In genomic region chr19:35718345-35719041, GRCh38 we compare ENCODE assay signal across 8 cellular contexts. TPM values are rescaled to one million over a fixed set of nuclear protein-coding genes. Genes with fewer than 3 reads are reported as not detected.
DNase-seq lines count a peak whose midpoint lies in the region; ATAC-seq and TF ChIP-seq lines count a peak whose summit lies in the region.

No MANE protein-coding gene starts in this region.

- H3K4me1 ChIP-seq in effector memory CD4-positive, alpha-beta T cell (ENCODE audit: control insufficient read depth, insufficient read depth, low read length, poor library complexity, severe bottlenecking), result peaks cover 30% of the 10 kb centered on the region
- H3K4me1 ChIP-seq in mucosa of rectum (ENCODE audit: control insufficient read depth in 2 of 2, insufficient read depth in 2 of 2, low read length in 2 of 2), result peaks cover 21 to 30% of the 10 kb centered on the region in 2 donors
- peaks cover 21% of the 10 kb centered on the region for H3K4me1 ChIP-seq in thymus (ENCODE audit: control insufficient read depth, insufficient read depth, low read length)

- H3K27ac ChIP-seq in effector memory CD4-positive, alpha-beta T cell (ENCODE audit: insufficient read depth, low read length, poor library complexity, severe bottlenecking), result peak overlapping the region; percentile 64
- peak overlapping the region; percentile 43 to 56 for H3K27ac ChIP-seq in mucosa of rectum (ENCODE audit: low read depth in 2 of 2, low read length in 2 of 2)
- H3K27ac ChIP-seq in thymus (ENCODE audit: low read depth), result peak overlapping the region; percentile 61

- TF ChIP-seq CTCF in GM10266 (IDR thresholded peaks at IDR 0.05; ENCODE audit: control insufficient read depth, insufficient read depth, low read depth, missing control alignments), result no peak

- H3K27me3 ChIP-seq in effector memory CD4-positive, alpha-beta T cell (replicated peaks; ENCODE audit: control insufficient read depth, insufficient read depth, low read length, poor library complexity, severe bottlenecking), result no peaks in the 10 kb centered on the region
- H3K27me3 ChIP-seq in mucosa of rectum (ENCODE audit: control insufficient read depth in 2 of 2, insufficient read depth in 2 of 2, low read length in 2 of 2) (no peaks in the 10 kb centered on the region), thymus (ENCODE audit: control insufficient read depth, insufficient read depth) (peaks cover 9% of the 10 kb centered on the region)

- peak overlapping the region; percentile 71 to 77 for H3K9ac ChIP-seq in mucosa of rectum (ENCODE audit: low read depth in 1 of 2, low read length in 2 of 2)

- no peaks in the 10 kb centered on the region for H3K9me3 ChIP-seq in effector memory CD4-positive, alpha-beta T cell (ENCODE audit: control insufficient read depth, low read length)
- H3K9me3 ChIP-seq in mucosa of rectum (ENCODE audit: control insufficient read depth in 2 of 2, low read length in 2 of 2) (no peaks in the 10 kb centered on the region), thymus (ENCODE audit: control insufficient read depth) (peaks cover 1% of the 10 kb centered on the region)

- DNase-seq in GM10266 (ENCODE audit: extremely low spot score), result peak; percentile 70
- peak; percentile 38 for DNase-seq in activated CD4-positive, alpha-beta T cell treated with anti-CD3 and anti-CD28 coated beads, Interleukin-2, amount 50 U/mL, for 1 hour
- DNase-seq in effector memory CD4-positive, alpha-beta T cell, result peak in 1 of 3 donors; percentile 24

- H3K4me3 ChIP-seq in effector memory CD4-positive, alpha-beta T cell (ENCODE audit: insufficient read depth, low read depth, low read length, poor library complexity, severe bottlenecking), result peak overlapping the region; percentile 61
- H3K4me3 ChIP-seq in mucosa of rectum (ENCODE audit: low read length in 2 of 2), result peak overlapping the region; percentile 78 to 80
- H3K4me3 ChIP-seq in thymus (ENCODE audit: low read length), result peak overlapping the region; percentile 77

- peaks cover 27% of the 10 kb centered on the region for H3K36me3 ChIP-seq in effector memory CD4-positive, alpha-beta T cell (ENCODE audit: control insufficient read depth, insufficient read depth, low read length)
- peaks cover 19 to 22% of the 10 kb centered on the region in 2 donors for H3K36me3 ChIP-seq in mucosa of rectum (ENCODE audit: control insufficient read depth in 2 of 2, insufficient read depth in 2 of 2, low read length in 2 of 2)
- H3K36me3 ChIP-seq in thymus (ENCODE audit: control insufficient read depth, insufficient read depth), result peaks cover 42% of the 10 kb centered on the region

- ATAC-seq in HG03442 (IDR thresholded peaks at IDR 0.05; ENCODE audit: unreplicated experiment) (peak; percentile 1), GM21390 (IDR thresholded peaks at IDR 0.05; ENCODE audit: unreplicated experiment) (no peak), GM21367 (IDR thresholded peaks at IDR 0.05; ENCODE audit: unreplicated experiment) (no peak)

- 3% methylated on average over 42 of the region's 42 CpGs for WGBS in thymus

RNA-seq across cellular contexts. Expression of gene KMT2B, which starts 0.7 kb away (rescaled TPM):
- 39.0 TPM for polyA plus RNA-seq in thymus

RNA-seq across cellular contexts. Expression of gene ZBTB32, which starts 14.1 kb away (rescaled TPM):
- 2.0 TPM for polyA plus RNA-seq in thymus

RNA-seq across cellular contexts. Expression of gene IGFLR1, which starts 23.8 kb away (rescaled TPM):
- polyA plus RNA-seq in thymus, result 67.8 TPM

RNA-seq across cellular contexts. Expression of gene U2AF1L4, which starts 26.7 kb away (rescaled TPM):
- 45.0 TPM for polyA plus RNA-seq in thymus

RNA-seq across cellular contexts. Expression of gene PSENEN, which starts 27.0 kb away (rescaled TPM):
- 104 TPM for polyA plus RNA-seq in thymus
